ENCODE assay signal across 21 cellular contexts in the genomic region with DNA sequence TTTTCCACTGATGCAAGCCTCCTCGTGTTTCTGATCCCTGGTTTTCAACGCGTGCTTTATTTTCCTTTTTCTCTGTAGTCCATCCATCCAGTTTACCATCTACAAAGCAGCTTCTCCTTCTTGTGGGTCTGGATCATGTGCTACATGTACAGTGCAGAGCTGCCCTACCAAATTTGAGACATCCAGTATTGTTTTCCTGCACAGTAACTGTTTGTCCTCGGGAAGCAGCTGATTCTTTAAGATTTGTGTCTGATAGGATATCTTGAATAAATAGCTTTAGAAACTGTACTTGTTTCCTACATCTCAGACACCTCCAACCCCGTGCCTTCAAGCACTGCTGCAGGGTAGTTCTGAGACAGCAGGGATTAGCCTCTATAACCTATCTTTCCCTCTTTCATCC.
"Had no signal": no experiment of that assay in that cellular context is flagged by ENCODE, and none has a peak within 500 bp of the region (broad histone marks: within the 10 kb centered on the region; RNA-seq: fewer than 3 reads in every experiment).

No MANE protein-coding gene starts in this region.

- DNase-seq: effector memory CD4-positive, alpha-beta T cell; esophagus squamous epithelium; foreskin fibroblast; head of caudate nucleus; kidney; left cardiac atrium; left ventricle myocardium inferior; naive thymus-derived CD4-positive, alpha-beta T cell; posterior cingulate gyrus; stimulated activated CD4-positive, alpha-beta T cell treated with anti-CD3 and anti-CD28 coated beads, Interleukin-2, amount 100 ng/mL, for 24 hours; stimulated activated CD4-positive, alpha-beta T cell treated with anti-CD3 and anti-CD28 coated beads, Interleukin-4, amount 100 ng/mL, for 4 hours; stimulated activated naive CD4-positive, alpha-beta T cell; stomach; substantia nigra; transverse colon had no signal

- H3K36me3 Mint-ChIP-seq: naive thymus-derived CD4-positive, alpha-beta T cell had no signal

- H3K36me3 ChIP-seq: esophagus squamous epithelium, left ventricle myocardium inferior, stomach, thoracic aorta, transverse colon had no signal

- H3K4me2 ChIP-seq: hepatocyte had no signal

- H3K27ac Mint-ChIP-seq: naive thymus-derived CD4-positive, alpha-beta T cell had no signal

- H3K27ac ChIP-seq: esophagus squamous epithelium, hepatocyte, left ventricle myocardium inferior, stomach, thoracic aorta, transverse colon had no signal

- H3K9me3 ChIP-seq: esophagus squamous epithelium, left ventricle myocardium inferior, stomach, thoracic aorta, transverse colon had no signal

- H3K4me3 ChIP-seq: esophagus squamous epithelium, hepatocyte, left ventricle myocardium inferior, lung, stomach, thoracic aorta, transverse colon had no signal

- H3K4me1 ChIP-seq: esophagus squamous epithelium, stomach, transverse colon had no signal

- H3K4me3 Mint-ChIP-seq: naive thymus-derived CD4-positive, alpha-beta T cell had no signal

- H3K4me1 Mint-ChIP-seq: naive thymus-derived CD4-positive, alpha-beta T cell had no signal

- H3K27me3 ChIP-seq: esophagus squamous epithelium, hepatocyte, stomach, transverse colon had no signal

- FAIRE-seq: endometrium, kidney, urothelium cell line had no signal

- ATAC-seq: naive thymus-derived CD4-positive, alpha-beta T cell; sciatic nerve had no signal
